Comparison of ENCODE assay signal across 10 cellular contexts in the genomic region with DNA sequence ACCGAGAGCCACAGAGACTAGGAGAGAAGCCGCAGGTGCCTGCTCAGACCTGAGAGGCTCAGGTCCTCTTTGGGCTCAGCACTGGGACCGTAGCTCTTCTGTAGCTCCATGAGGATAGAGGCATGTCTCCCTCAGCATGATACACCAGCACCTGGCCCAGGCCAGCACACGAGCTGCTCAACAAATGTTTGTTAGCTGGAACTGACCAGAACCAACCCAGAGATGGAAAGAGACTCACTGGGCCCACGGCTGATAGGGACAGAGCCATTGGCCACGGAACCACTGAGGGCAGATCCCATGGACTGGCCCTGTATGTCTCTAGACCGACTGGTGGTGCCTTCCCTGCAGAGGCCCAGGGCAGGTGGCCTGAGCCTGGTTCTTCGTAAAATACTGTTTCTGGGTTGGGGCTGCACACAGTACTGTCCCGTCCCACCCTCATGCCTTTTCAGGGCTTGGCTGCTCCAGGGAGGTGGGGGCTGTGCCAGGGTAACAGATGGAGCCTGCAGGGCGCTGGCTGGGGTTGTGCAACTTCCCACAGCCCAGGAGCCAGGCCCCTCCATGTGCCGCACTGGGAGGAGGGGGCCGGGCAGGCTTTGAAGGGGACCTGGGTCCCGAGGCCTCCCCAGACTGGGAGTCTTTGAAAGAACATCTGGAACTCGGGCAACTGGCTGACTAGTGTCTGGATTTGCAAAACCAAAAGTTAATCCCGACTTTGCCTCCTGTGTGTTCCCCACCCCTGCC. TPM values are rescaled to one million over a fixed set of nuclear protein-coding genes. Genes with fewer than 3 reads are reported as not detected.
DNase-seq lines count a peak whose midpoint lies in the region; ATAC-seq and TF ChIP-seq lines count a peak whose summit lies in the region.
"Had no signal": no experiment of that assay in that cellular context is flagged by ENCODE, and none has a peak within 500 bp of the region (broad histone marks: within the 10 kb centered on the region; RNA-seq: fewer than 3 reads in every experiment).

No MANE protein-coding gene starts in this region.

- peak overlapping the region; percentile 47 for H3K27ac Mint-ChIP-seq in activated CD4-positive, alpha-beta T cell treated with anti-CD3 and anti-CD28 coated beads for 36 hours
- peak overlapping the region; percentile 59 for H3K27ac Mint-ChIP-seq in activated naive CD8-positive, alpha-beta T cell treated with anti-CD3 and anti-CD28 coated beads for 36 hours

- H3K36me3 Mint-ChIP-seq in activated CD4-positive, alpha-beta T cell treated with anti-CD3 and anti-CD28 coated beads for 36 hours (ENCODE audit: low read depth), result no peaks in the 10 kb centered on the region
- peaks cover 2% of the 10 kb centered on the region for H3K36me3 Mint-ChIP-seq in activated naive CD8-positive, alpha-beta T cell treated with anti-CD3 and anti-CD28 coated beads for 36 hours

- no peaks in the 10 kb centered on the region for H3K36me3 ChIP-seq in sigmoid colon

- peaks cover 44 to 98% (median 91%) of the 10 kb centered on the region in 3 donors for H3K27me3 ChIP-seq in sigmoid colon

- peaks cover 5% of the 10 kb centered on the region for H3K27me3 Mint-ChIP-seq in activated CD4-positive, alpha-beta T cell treated with anti-CD3 and anti-CD28 coated beads for 36 hours
- peaks cover 4% of the 10 kb centered on the region for H3K27me3 Mint-ChIP-seq in activated naive CD8-positive, alpha-beta T cell treated with anti-CD3 and anti-CD28 coated beads for 36 hours

- no peak for TF ChIP-seq EP300 in sigmoid colon (IDR thresholded peaks at IDR 0.05)

- no peaks in the 10 kb centered on the region for H3K9me3 Mint-ChIP-seq in activated CD4-positive, alpha-beta T cell treated with anti-CD3 and anti-CD28 coated beads for 36 hours (ENCODE audit: low read depth)
- H3K9me3 Mint-ChIP-seq in activated naive CD8-positive, alpha-beta T cell treated with anti-CD3 and anti-CD28 coated beads for 36 hours, result no peaks in the 10 kb centered on the region

- peaks cover 0 to 40% (median 33%) of the 10 kb centered on the region in 4 donors for H3K4me1 ChIP-seq in sigmoid colon

- DNase-seq in activated CD4-positive, alpha-beta T cell treated with anti-CD3 and anti-CD28 coated beads for 36 hours, result no peak
- no peak for DNase-seq in activated CD4-positive, alpha-beta T cell treated with anti-CD3 and anti-CD28 coated beads for 4 hours
- DNase-seq in Jurkat, Clone E6-1 (ENCODE audit: low read depth, low spot score), result no peak
- DNase-seq in activated naive CD8-positive, alpha-beta T cell treated with anti-CD3 and anti-CD28 coated beads for 36 hours, result no peak
- DNase-seq in sigmoid colon, result no peak
- DNase-seq in head of caudate nucleus, result no peak
- no peak for DNase-seq in NCI-H1417 treated with DMSO at 0.1 percent for 48 hours (lab: John Stamatoyannopoulos, UW)
- DNase-seq in NCI-H345 treated with DMSO at 0.1 percent for 48 hours (lab: John Stamatoyannopoulos, UW; ENCODE audit: unreplicated experiment), result no peak
- DNase-seq: stimulated activated CD4-positive, alpha-beta T cell treated with anti-CD3 and anti-CD28 coated beads, Interleukin-4, amount 100 ng/mL, for 1 hour had no signal

- POLR2A ChIA-PET in activated CD4-positive, alpha-beta T cell treated with anti-CD3 and anti-CD28 coated beads for 36 hours (lab: Charles Lee), result no interaction called here

- no peak for TF ChIP-seq POLR2A in sigmoid colon (IDR thresholded peaks at IDR 0.05)

- CTCF ChIA-PET in activated CD4-positive, alpha-beta T cell treated with anti-CD3 and anti-CD28 coated beads for 36 hours (lab: Charles Lee), result interaction anchor here (1.0 to 2.5 kb wide), 8 partner anchors 10 to 78 kb away, joined by 3 to 13 read pairs (median 4); partner anchors contain the start of gene TCEA2

- 53 to 59% methylated on average over 15 of the region's 15 CpGs for WGBS in sigmoid colon, 2 donors

- H3K4me3 Mint-ChIP-seq in activated CD4-positive, alpha-beta T cell treated with anti-CD3 and anti-CD28 coated beads for 36 hours, result peak overlapping the region; percentile 71
- peak overlapping the region; percentile 83 for H3K4me3 Mint-ChIP-seq in activated naive CD8-positive, alpha-beta T cell treated with anti-CD3 and anti-CD28 coated beads for 36 hours

- H3K27ac ChIP-seq in sigmoid colon, result peak overlapping the region in 3 of 4 donors; percentile 48 to 69 (median 51)

- H3K4me3 ChIP-seq in Jurkat, Clone E6-1 (ENCODE audit: low read length), result peak overlapping the region; percentile 59; the same call in 1 of the 2 replicates
- H3K4me3 ChIP-seq in sigmoid colon, result peak overlapping the region in 1 of 4 donors; percentile 45

- TF ChIP-seq CTCF in sigmoid colon (IDR thresholded peaks at IDR 0.05), result no peak

- ATAC-seq in activated CD4-positive, alpha-beta T cell treated with anti-CD3 and anti-CD28 coated beads for 36 hours, result no peak

- H3K9me3 ChIP-seq in sigmoid colon, result no peaks in the 10 kb centered on the region

- peaks cover 31% of the 10 kb centered on the region for H3K4me1 Mint-ChIP-seq in activated CD4-positive, alpha-beta T cell treated with anti-CD3 and anti-CD28 coated beads for 36 hours
- peaks cover 36% of the 10 kb centered on the region for H3K4me1 Mint-ChIP-seq in activated naive CD8-positive, alpha-beta T cell treated with anti-CD3 and anti-CD28 coated beads for 36 hours

- intact Hi-C loops in activated CD4-positive, alpha-beta T cell treated with anti-CD3 and anti-CD28 coated beads for 36 hours (cut with DNase I, micrococcal nuclease), result loop anchor here in 1 of 2 experiments (1.0 kb wide), 1 partner anchor 14 kb away; no protein-coding TSS in a partner anchor
- intact Hi-C loops in sigmoid colon (cut with DNase I) (no loop called here), head of caudate nucleus (cut with DNase I) (no loop called here)

RNA-seq across cellular contexts. Expression of gene C20orf204, which starts 5.2 kb away (rescaled TPM):
- 1 to 10 TPM; 2.3 to 3.3 TPM for total RNA-seq in activated CD4-positive, alpha-beta T cell treated with anti-CD3 and anti-CD28 coated beads for 36 hours
- 2.0 TPM for polyA plus RNA-seq in Jurkat, Clone E6-1 (2012; ENCODE audit: insufficient read depth, insufficient read length)
- 1 to 10 TPM; 2.1 to 2.5 TPM for total RNA-seq in activated naive CD8-positive, alpha-beta T cell treated with anti-CD3 and anti-CD28 coated beads for 36 hours
- total RNA-seq in sigmoid colon, result 1 to 10 TPM in 1 of 4 donors, under 1 TPM in 3; under 0.01 to 1.1 (median 0.37) TPM
- 1 to 10 TPM in 1 of 3 donors, not detected in 2; 1.7 TPM for polyA plus RNA-seq in sigmoid colon

RNA-seq across cellular contexts. Expression of gene SOX18, which starts 8.2 kb away (rescaled TPM):
- total RNA-seq in activated CD4-positive, alpha-beta T cell treated with anti-CD3 and anti-CD28 coated beads for 36 hours, result not detected
- polyA plus RNA-seq in Jurkat, Clone E6-1 (2012; ENCODE audit: insufficient read depth, insufficient read length), result not detected
- total RNA-seq in activated naive CD8-positive, alpha-beta T cell treated with anti-CD3 and anti-CD28 coated beads for 36 hours, result not detected
- total RNA-seq in sigmoid colon, result 1 to 10 TPM; 1.8 to 5.5 (median 3.8) TPM
- 10 to 100 TPM in 1 of 3 donors, 1 to 10 TPM in 1, under 1 TPM in 1; 0.69 to 11.9 (median 3.0) TPM for polyA plus RNA-seq in sigmoid colon
- total RNA-seq: myocyte had no signal

RNA-seq across cellular contexts. Expression of gene TCEA2, which starts 21.8 kb away (rescaled TPM):
- total RNA-seq in activated CD4-positive, alpha-beta T cell treated with anti-CD3 and anti-CD28 coated beads for 36 hours, result 10 to 100 TPM; 40.6 to 50.0 TPM
- 42.6 TPM for polyA plus RNA-seq in Jurkat, Clone E6-1 (2012; ENCODE audit: insufficient read depth, insufficient read length)
- total RNA-seq in activated naive CD8-positive, alpha-beta T cell treated with anti-CD3 and anti-CD28 coated beads for 36 hours, result 10 to 100 TPM; 37.8 to 38.6 TPM
- total RNA-seq in sigmoid colon, result 10 to 100 TPM; 41.7 to 50.5 (median 42.2) TPM
- polyA plus RNA-seq in sigmoid colon, result 10 to 100 TPM in 2 of 3 donors, 1 to 10 TPM in 1; 2.1 to 14.0 (median 11.4) TPM

RNA-seq across cellular contexts. Expression of gene RGS19, which starts 38.1 kb away (rescaled TPM):
- total RNA-seq in activated CD4-positive, alpha-beta T cell treated with anti-CD3 and anti-CD28 coated beads for 36 hours, result 10 to 100 TPM; 39.6 to 40.2 TPM
- polyA plus RNA-seq in Jurkat, Clone E6-1 (2012; ENCODE audit: insufficient read depth, insufficient read length), result 35.4 TPM
- 10 to 100 TPM; 26.4 to 31.8 TPM for total RNA-seq in activated naive CD8-positive, alpha-beta T cell treated with anti-CD3 and anti-CD28 coated beads for 36 hours
- total RNA-seq in sigmoid colon, result 10 to 100 TPM in 2 of 4 donors, 1 to 10 TPM in 2; 7.5 to 12.3 (median 10.5) TPM
- polyA plus RNA-seq in sigmoid colon, result 10 to 100 TPM; 11.1 to 22.0 (median 12.6) TPM

RNA-seq across cellular contexts. Expression of gene OPRL1, which starts 38.7 kb away (rescaled TPM):
- total RNA-seq in activated CD4-positive, alpha-beta T cell treated with anti-CD3 and anti-CD28 coated beads for 36 hours, result under 1 TPM; 0.42 to 0.50 TPM
- polyA plus RNA-seq in Jurkat, Clone E6-1 (2012; ENCODE audit: insufficient read depth, insufficient read length), result 5.0 TPM
- under 1 TPM; 0.16 to 0.25 TPM for total RNA-seq in activated naive CD8-positive, alpha-beta T cell treated with anti-CD3 and anti-CD28 coated beads for 36 hours
- 1 to 10 TPM in 1 of 4 donors, under 1 TPM in 3; 0.71 to 2.2 (median 0.89) TPM for total RNA-seq in sigmoid colon
- polyA plus RNA-seq in sigmoid colon, result 1 to 10 TPM in 1 of 3 donors, under 1 TPM in 1, not detected in 1; under 0.01 to 1.0 TPM
